In the genomic region with DNA sequence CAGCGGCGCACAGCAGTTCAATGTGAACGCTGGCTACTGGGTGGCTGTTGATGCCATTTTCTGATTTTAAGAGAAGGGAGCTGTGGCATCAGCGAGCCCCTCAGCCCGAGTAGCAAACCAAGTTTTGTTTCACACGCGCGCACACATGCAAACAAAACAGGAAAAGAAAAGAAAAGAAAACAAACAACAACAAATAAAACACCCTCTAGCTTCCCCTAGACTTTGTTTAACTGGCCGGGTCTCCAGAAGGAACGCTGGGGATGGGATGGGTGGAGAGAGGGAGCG, we compare ENCODE assay signal across 2 cellular contexts.
TF ChIP-seq lines count a peak whose summit lies in the region.

No MANE protein-coding gene starts in this region.

TF ChIP-seq in A549, 52 proteins besides CTCF, POLR2A, EP300 and RAD21 (continued from another document):
- TF ChIP-seq, protein P1, sequence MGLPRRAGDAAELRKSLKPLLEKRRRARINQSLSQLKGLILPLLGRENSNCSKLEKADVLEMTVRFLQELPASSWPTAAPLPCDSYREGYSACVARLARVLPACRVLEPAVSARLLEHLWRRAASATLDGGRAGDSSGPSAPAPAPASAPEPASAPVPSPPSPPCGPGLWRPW (IDR thresholded peaks at IDR 0.05), result no peak
- TF ChIP-seq HOXA7 (CRISPR knock-in tag; IDR thresholded peaks at IDR 0.05), result no peak
- no peak for TF ChIP-seq BHLHE40 (IDR thresholded peaks at IDR 0.05; ENCODE audit: low read depth, low read length)
- no peak for TF ChIP-seq ESRRA (IDR thresholded peaks at IDR 0.05; ENCODE audit: borderline replicate concordance, low read length)
TF ChIP-seq in A549: peak in this region for 0.

TF ChIP-seq in HCT116, 20 proteins besides CTCF, POLR2A, EP300 and RAD21 (continued from another document):
- TF ChIP-seq, protein P2, sequence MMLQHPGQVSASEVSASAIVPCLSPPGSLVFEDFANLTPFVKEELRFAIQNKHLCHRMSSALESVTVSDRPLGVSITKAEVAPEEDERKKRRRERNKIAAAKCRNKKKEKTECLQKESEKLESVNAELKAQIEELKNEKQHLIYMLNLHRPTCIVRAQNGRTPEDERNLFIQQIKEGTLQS (IDR thresholded peaks at IDR 0.05), result no peak
- no peak for TF ChIP-seq SRF (IDR thresholded peaks at IDR 0.05; ENCODE audit: low read depth)
